Comparison of ENCODE assay signal across 1 cellular context in genomic region chr1:152995838-152996237, GRCh38.
TF ChIP-seq lines count a peak whose summit lies in the region.

No MANE protein-coding gene starts in this region.

TF ChIP-seq in HepG2, 621 proteins besides CTCF, POLR2A, EP300 and RAD21:
- TF ChIP-seq MEIS1 (CRISPR knock-in tag; IDR thresholded peaks at IDR 0.05; ENCODE audit: borderline replicate concordance) (no peak), MAFK (conservative IDR thresholded peaks at IDR 0.05 in 1 of 2, IDR thresholded peaks at IDR 0.05 in 1 of 2; ENCODE audit: low read length in 2 of 2) (peak; percentile 18 to 78; a peak in 3 of 4 replicates), ZNF33B (CRISPR knock-in tag; IDR thresholded peaks at IDR 0.05) (no peak), MAFF (IDR thresholded peaks at IDR 0.05; ENCODE audit: low read depth, low read length) (peak; percentile 61; the same call in 1 of the 2 replicates)
- TF ChIP-seq, protein P1, sequence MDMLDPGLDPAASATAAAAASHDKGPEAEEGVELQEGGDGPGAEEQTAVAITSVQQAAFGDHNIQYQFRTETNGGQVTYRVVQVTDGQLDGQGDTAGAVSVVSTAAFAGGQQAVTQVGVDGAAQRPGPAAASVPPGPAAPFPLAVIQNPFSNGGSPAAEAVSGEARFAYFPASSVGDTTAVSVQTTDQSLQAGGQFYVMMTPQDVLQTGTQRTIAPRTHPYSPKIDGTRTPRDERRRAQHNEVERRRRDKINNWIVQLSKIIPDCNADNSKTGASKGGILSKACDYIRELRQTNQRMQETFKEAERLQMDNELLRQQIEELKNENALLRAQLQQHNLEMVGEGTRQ (IDR thresholded peaks at IDR 0.05; ENCODE audit: low read depth, low read length): no peak
- TF ChIP-seq, protein P1 (CRISPR knock-in tag; IDR thresholded peaks at IDR 0.05; ENCODE audit: borderline replicate concordance): no peak
TF ChIP-seq in HepG2: peak in this region for 2.
